In genomic region chr10:102752934-102753664, GRCh38 we compare ENCODE assay signal across 8 cellular contexts. TPM values are rescaled to one million over a fixed set of nuclear protein-coding genes. Genes with fewer than 3 reads are reported as not detected.
DNase-seq lines count a peak whose midpoint lies in the region; ATAC-seq, FAIRE-seq and TF ChIP-seq lines count a peak whose summit lies in the region.

No MANE protein-coding gene starts in this region.

- peaks cover 31% of the 10 kb centered on the region for H3K4me1 ChIP-seq in HepG2 (ENCODE audit: insufficient read depth, low read length)
- H3K4me1 ChIP-seq in tibial artery: peaks cover 7 to 94% (median 38%) of the 10 kb centered on the region in 4 donors

- no peak overlapping the region for H3K9ac ChIP-seq in HepG2 (ENCODE audit: insufficient read depth, low read depth, low read length)

- peaks cover 41% of the 10 kb centered on the region for H3K4me1 Mint-ChIP-seq in activated T-cell treated with anti-CD3 and anti-CD28 coated beads, Interleukin-2, amount 50 U/mL, for 72 hours (ENCODE audit: low read depth)

- H3K4me3 ChIP-seq in bronchial epithelial cell (ENCODE audit: low read depth, low read length) (no peak overlapping the region), HepG2 (replicated peaks in 1 of 3; ENCODE audit: insufficient read depth in 1 of 3, low read depth in 2 of 3, low read length in 3 of 3) (no peak overlapping the region), tibial artery (peak overlapping the region in 1 of 2 donors; percentile 10)

- no peak overlapping the region for H3K27ac ChIP-seq in HepG2 (ENCODE audit: extremely low read length, insufficient read depth, low read length)
- H3K27ac ChIP-seq in tibial artery: peak overlapping the region; percentile 83

- TF ChIP-seq RAD21 in HepG2 (CRISPR knock-in tag; IDR thresholded peaks at IDR 0.05): peak; percentile 68

- H3K79me2 ChIP-seq in HepG2 (ENCODE audit: insufficient read depth, low read length): peaks cover 6% of the 10 kb centered on the region

- H3K9me3 ChIP-seq in HepG2 (ENCODE audit: low read length) (no peaks in the 10 kb centered on the region), tibial artery (no peaks in the 10 kb centered on the region)

- 85% methylated on average over 4 of the region's 4 CpGs for WGBS in HepG2 (ENCODE audit: low lambda C conversion rate)

- no peak overlapping the region for H2AFZ ChIP-seq in HepG2 (ENCODE audit: low read length)

- in situ Hi-C loops in HepG2 (cut with HindIII; ENCODE audit: extremely low pct_ligation_motif_present, low pct_unique_long_range_greater_than_20kb): no loop called here

- H3K36me3 Mint-ChIP-seq in activated T-cell treated with anti-CD3 and anti-CD28 coated beads, Interleukin-2, amount 50 U/mL, for 72 hours (ENCODE audit: insufficient read depth in 2 of 2): peaks cover 1 to 2% of the 10 kb centered on the region in 2 donors

- H3K27me3 ChIP-seq in bronchial epithelial cell (ENCODE audit: control insufficient read depth, insufficient read depth, low read length) (no peaks in the 10 kb centered on the region), HepG2 (ENCODE audit: control insufficient read depth in 1 of 2, insufficient read depth in 2 of 2, low read length in 2 of 2) (no peaks in the 10 kb centered on the region), tibial artery (no peaks in the 10 kb centered on the region)

- BruUV-seq in HepG2 (replicated peaks; lab: Mats Ljungman, UMichigan): no TSS peak

- FAIRE-seq in bronchial epithelial cell (lab: Jason Lieb, UNC) (peak; percentile 47), HepG2 (lab: Jason Lieb, UNC) (peak; percentile 83)

- intact Hi-C loops in HepG2 (cut with micrococcal nuclease; ENCODE audit: unreplicated experiment) (loop anchor here (1.0 kb wide), 1 partner anchor 62 kb away; no protein-coding TSS in a partner anchor), tibial artery (cut with DNase I; ENCODE audit: low total_unique reads) (no loop called here)

- POLR2A ChIA-PET in HepG2 (lab: Yijun Ruan, JAX): interaction anchor here (1.5 to 1.7 kb wide), 2 partner anchors 16 to 61 kb away, joined by 3 to 4 read pairs; no protein-coding TSS in a partner anchor

- peaks cover 1% of the 10 kb centered on the region for H3K36me3 ChIP-seq in bronchial epithelial cell (ENCODE audit: control insufficient read depth, insufficient read depth, low read length)
- no peaks in the 10 kb centered on the region for H3K36me3 ChIP-seq in HepG2 (replicated peaks in 1 of 2; ENCODE audit: control insufficient read depth in 1 of 2, insufficient read depth in 2 of 2, low read length in 2 of 2)
- H3K36me3 ChIP-seq in tibial artery: no peaks in the 10 kb centered on the region

- TF ChIP-seq POLR2A in HepG2 (IDR thresholded peaks at IDR 0.05; ENCODE audit: insufficient read depth in 1 of 2, low read depth in 2 of 2, low read length in 2 of 2): no peak

- CTCF ChIA-PET in HepG2 (lab: Yijun Ruan, JAX; ENCODE audit: low intra/inter-chr PET ratio, low total read pairs): interaction anchor here (1.4 kb wide), 1 partner anchor 149 kb away, joined by 4 read pairs; no protein-coding TSS in a partner anchor

- peak overlapping the region; percentile 2 for H3K27ac Mint-ChIP-seq in activated T-cell treated with anti-CD3 and anti-CD28 coated beads, Interleukin-2, amount 50 U/mL, for 72 hours

- H3K4me3 Mint-ChIP-seq in activated T-cell treated with anti-CD3 and anti-CD28 coated beads, Interleukin-2, amount 50 U/mL, for 72 hours: no peak overlapping the region

- no peaks in the 10 kb centered on the region for H4K20me1 ChIP-seq in HepG2 (ENCODE audit: insufficient read depth, low read length)

- peak; percentile 53 for ATAC-seq in activated T-cell treated with anti-CD3 and anti-CD28 coated beads, Interleukin-2, amount 50 U/mL, for 72 hours (replicated peaks in 1 of 2)
- peak; percentile 96 for ATAC-seq in HepG2
- ATAC-seq in HG02763 (IDR thresholded peaks at IDR 0.05; ENCODE audit: unreplicated experiment): no peak
- ATAC-seq in GM19324 (IDR thresholded peaks at IDR 0.05; ENCODE audit: low FRiP score, unreplicated experiment): no peak

- H3K4me2 ChIP-seq in HepG2 (ENCODE audit: low read depth, low read length): no peak overlapping the region

- no peaks in the 10 kb centered on the region for H3K9me3 Mint-ChIP-seq in activated T-cell treated with anti-CD3 and anti-CD28 coated beads, Interleukin-2, amount 50 U/mL, for 72 hours

- TF ChIP-seq EP300 in HepG2 (IDR thresholded peaks at IDR 0.05; ENCODE audit: low read depth in 2 of 2, low read length in 2 of 2) (no peak), HepG2 (CRISPR knock-in tag; IDR thresholded peaks at IDR 0.05; ENCODE audit: borderline replicate concordance) (no peak)

- peak; percentile 63 for TF ChIP-seq CTCF in bronchial epithelial cell (IDR thresholded peaks at IDR 0.05; ENCODE audit: insufficient read depth, low read length, severe bottlenecking)
- TF ChIP-seq CTCF in HepG2 (CRISPR knock-in tag; IDR thresholded peaks at IDR 0.05): peak; percentile 75
- peak; percentile 43 to 63 for TF ChIP-seq CTCF in tibial artery (IDR thresholded peaks at IDR 0.05)

- DNase-seq in activated T-cell treated with anti-CD3 and anti-CD28 coated beads, Interleukin-2, amount 50 U/mL, for 72 hours: peak in 1 of 2 donors; percentile 11
- no peak for DNase-seq in activated T-cell treated with anti-CD3 and anti-CD28 coated beads, Interleukin-2, amount 50 U/mL, for 48 hours
- DNase-seq in NCI-H69 (lab: John Stamatoyannopoulos, UW): peak; percentile 6
- DNase-seq in bronchial epithelial cell (ENCODE audit: low read depth): peak; percentile 61
- DNase-seq in HepG2 (ENCODE audit: low spot score): peak; percentile 63
- peak in 1 of 2 donors; percentile 58 for DNase-seq in tibial artery

- H3K27me3 Mint-ChIP-seq in activated T-cell treated with anti-CD3 and anti-CD28 coated beads, Interleukin-2, amount 50 U/mL, for 72 hours (ENCODE audit: low read depth): no peaks in the 10 kb centered on the region

RNA-seq across cellular contexts. Expression of gene WBP1L, which starts 9.4 kb away (rescaled TPM):
- 10 to 100 TPM; 19.6 to 20.1 TPM for total RNA-seq in activated T-cell treated with anti-CD3 and anti-CD28 coated beads, Interleukin-2, amount 50 U/mL, for 72 hours
- total RNA-seq in bronchial epithelial cell (26.1 and 36.4 TPM in 2 replicates), HepG2 (2016; rRNA removed; fragmentation: Illumina TruSeq; extraction: Trizol) (8.3 and 11.6 TPM in 2 replicates)
- 4.0 and 4.2 TPM in 2 replicates for total RNA-seq in HepG2 (2016; cell fraction: cytosol; rRNA removed; fragmentation: Illumina TruSeq; extraction: Trizol; ENCODE audit: low read depth)
- total RNA-seq in HepG2 (2016; cell fraction: insoluble cytoplasmic fraction; rRNA removed; fragmentation: Illumina TruSeq; extraction: Trizol): 8.5 and 10.6 TPM in 2 replicates
- total RNA-seq in HepG2 (2016; cell fraction: membrane; rRNA removed; fragmentation: Illumina TruSeq; extraction: Trizol): 15.7 and 18.8 TPM in 2 replicates
- 6.4 and 7.2 TPM in 2 replicates for total RNA-seq in HepG2 (2016; cell fraction: nucleus; rRNA removed; fragmentation: Illumina TruSeq; extraction: Trizol)
- polyA plus RNA-seq in HepG2 (2011; rRNA removed): 12.3 and 14.9 TPM in 2 replicates
- 18.7 and 19.4 TPM in 2 replicates for polyA plus RNA-seq in HepG2 (2011; cell fraction: cytosol; rRNA removed)
- 8.0 and 9.0 TPM in 2 replicates for polyA plus RNA-seq in HepG2 (2011; cell fraction: nucleus; rRNA removed)
- polyA plus RNA-seq in HepG2 (2012): 11.9 and 14.7 TPM in 2 replicates
- polyA plus RNA-seq in HepG2 (2016; cell fraction: cytosol; fragmentation: Illumina TruSeq; extraction: Trizol; ENCODE audit: low read depth): 2.6 and 2.8 TPM in 2 replicates
- 10.0 and 11.7 TPM in 2 replicates for polyA plus RNA-seq in HepG2 (2016; cell fraction: insoluble cytoplasmic fraction; fragmentation: Illumina TruSeq; extraction: Trizol; ENCODE audit: low read depth)
- polyA plus RNA-seq in HepG2 (2016; cell fraction: membrane; fragmentation: Illumina TruSeq; extraction: Trizol; ENCODE audit: low read depth): 10.4 and 14.8 TPM in 2 replicates
- polyA plus RNA-seq in HepG2 (2016; cell fraction: nucleus; fragmentation: Illumina TruSeq; extraction: Trizol; ENCODE audit: insufficient read depth, low read depth): 9.0 and 9.1 TPM in 2 replicates
- polyA minus RNA-seq in HepG2 (2011; rRNA and poly(A)+ RNA removed; ENCODE audit: low replicate concordance): 33.2 and 39.2 TPM in 2 replicates
- 12.8 and 18.7 TPM in 2 replicates for polyA minus RNA-seq in HepG2 (2011; cell fraction: cytosol; rRNA and poly(A)+ RNA removed)
- 6.4 and 8.5 TPM in 2 replicates for polyA minus RNA-seq in HepG2 (2011; cell fraction: nucleus; rRNA and poly(A)+ RNA removed)

RNA-seq across cellular contexts. Expression of gene SFXN2, which starts 38.7 kb away (rescaled TPM):
- 10 to 100 TPM in 1 of 2 donors, 1 to 10 TPM in 1; 7.5 to 10.4 TPM for total RNA-seq in activated T-cell treated with anti-CD3 and anti-CD28 coated beads, Interleukin-2, amount 50 U/mL, for 72 hours
- total RNA-seq in bronchial epithelial cell (0.64 and 3.4 TPM in 2 replicates), HepG2 (2016; rRNA removed; fragmentation: Illumina TruSeq; extraction: Trizol) (20.6 and 21.1 TPM in 2 replicates)
- total RNA-seq in HepG2 (2016; cell fraction: cytosol; rRNA removed; fragmentation: Illumina TruSeq; extraction: Trizol; ENCODE audit: low read depth): 3.3 and 5.4 TPM in 2 replicates
- 20.6 and 21.4 TPM in 2 replicates for total RNA-seq in HepG2 (2016; cell fraction: insoluble cytoplasmic fraction; rRNA removed; fragmentation: Illumina TruSeq; extraction: Trizol)
- total RNA-seq in HepG2 (2016; cell fraction: membrane; rRNA removed; fragmentation: Illumina TruSeq; extraction: Trizol): 11.4 and 11.6 TPM in 2 replicates
- 28.0 and 31.8 TPM in 2 replicates for total RNA-seq in HepG2 (2016; cell fraction: nucleus; rRNA removed; fragmentation: Illumina TruSeq; extraction: Trizol)
- polyA plus RNA-seq in HepG2 (2011; rRNA removed): 12.8 and 13.2 TPM in 2 replicates
- polyA plus RNA-seq in HepG2 (2011; cell fraction: cytosol; rRNA removed): 5.4 and 6.9 TPM in 2 replicates
- 22.9 and 27.4 TPM in 2 replicates for polyA plus RNA-seq in HepG2 (2011; cell fraction: nucleus; rRNA removed)
- 3.6 and 9.3 TPM in 2 replicates for polyA plus RNA-seq in HepG2 (2012)
- 3.8 and 4.0 TPM in 2 replicates for polyA plus RNA-seq in HepG2 (2016; cell fraction: cytosol; fragmentation: Illumina TruSeq; extraction: Trizol; ENCODE audit: low read depth)
- 19.3 and 19.8 TPM in 2 replicates for polyA plus RNA-seq in HepG2 (2016; cell fraction: insoluble cytoplasmic fraction; fragmentation: Illumina TruSeq; extraction: Trizol; ENCODE audit: low read depth)
- polyA plus RNA-seq in HepG2 (2016; cell fraction: membrane; fragmentation: Illumina TruSeq; extraction: Trizol; ENCODE audit: low read depth): 7.4 and 7.7 TPM in 2 replicates
- 35.9 and 39.3 TPM in 2 replicates for polyA plus RNA-seq in HepG2 (2016; cell fraction: nucleus; fragmentation: Illumina TruSeq; extraction: Trizol; ENCODE audit: insufficient read depth, low read depth)
- 40.1 and 60.7 TPM in 2 replicates for polyA minus RNA-seq in HepG2 (2011; rRNA and poly(A)+ RNA removed; ENCODE audit: low replicate concordance)
- 4.2 and 4.6 TPM in 2 replicates for polyA minus RNA-seq in HepG2 (2011; cell fraction: cytosol; rRNA and poly(A)+ RNA removed)
- polyA minus RNA-seq in HepG2 (2011; cell fraction: nucleus; rRNA and poly(A)+ RNA removed): 22.6 and 30.6 TPM in 2 replicates

RNA-seq across cellular contexts. Expression of gene ARL3, which starts 38.9 kb away (rescaled TPM):
- total RNA-seq in activated T-cell treated with anti-CD3 and anti-CD28 coated beads, Interleukin-2, amount 50 U/mL, for 72 hours: 1 to 10 TPM; 8.0 to 8.7 TPM
- total RNA-seq in bronchial epithelial cell (4.7 and 5.8 TPM in 2 replicates), HepG2 (2016; rRNA removed; fragmentation: Illumina TruSeq; extraction: Trizol) (6.6 and 10.0 TPM in 2 replicates)
- 2.5 and 2.7 TPM in 2 replicates for total RNA-seq in HepG2 (2016; cell fraction: cytosol; rRNA removed; fragmentation: Illumina TruSeq; extraction: Trizol; ENCODE audit: low read depth)
- 6.6 and 10.2 TPM in 2 replicates for total RNA-seq in HepG2 (2016; cell fraction: insoluble cytoplasmic fraction; rRNA removed; fragmentation: Illumina TruSeq; extraction: Trizol)
- total RNA-seq in HepG2 (2016; cell fraction: membrane; rRNA removed; fragmentation: Illumina TruSeq; extraction: Trizol): 3.3 and 3.5 TPM in 2 replicates
- total RNA-seq in HepG2 (2016; cell fraction: nucleus; rRNA removed; fragmentation: Illumina TruSeq; extraction: Trizol): 2.8 and 3.0 TPM in 2 replicates
- polyA plus RNA-seq in HepG2 (2011; rRNA removed): 3.9 and 5.2 TPM in 2 replicates
- polyA plus RNA-seq in HepG2 (2011; cell fraction: cytosol; rRNA removed): 2.9 and 3.4 TPM in 2 replicates
- 1.2 and 1.4 TPM in 2 replicates for polyA plus RNA-seq in HepG2 (2011; cell fraction: nucleus; rRNA removed)
- polyA plus RNA-seq in HepG2 (2012): 5.8 TPM in 2 replicates
- polyA plus RNA-seq in HepG2 (2016; cell fraction: cytosol; fragmentation: Illumina TruSeq; extraction: Trizol; ENCODE audit: low read depth): 3.3 and 3.9 TPM in 2 replicates
- 10.6 and 12.6 TPM in 2 replicates for polyA plus RNA-seq in HepG2 (2016; cell fraction: insoluble cytoplasmic fraction; fragmentation: Illumina TruSeq; extraction: Trizol; ENCODE audit: low read depth)
- polyA plus RNA-seq in HepG2 (2016; cell fraction: membrane; fragmentation: Illumina TruSeq; extraction: Trizol; ENCODE audit: low read depth): 2.9 and 3.5 TPM in 2 replicates
- 4.1 and 5.5 TPM in 2 replicates for polyA plus RNA-seq in HepG2 (2016; cell fraction: nucleus; fragmentation: Illumina TruSeq; extraction: Trizol; ENCODE audit: insufficient read depth, low read depth)
- 0.94 and 3.1 TPM in 2 replicates for polyA minus RNA-seq in HepG2 (2011; rRNA and poly(A)+ RNA removed; ENCODE audit: low replicate concordance)
- 1.3 and 1.5 TPM in 2 replicates for polyA minus RNA-seq in HepG2 (2011; cell fraction: cytosol; rRNA and poly(A)+ RNA removed)
- polyA minus RNA-seq in HepG2 (2011; cell fraction: nucleus; rRNA and poly(A)+ RNA removed): 1.4 and 1.7 TPM in 2 replicates

Comparison
In these comparisons a context has a peak if more than half of its experiments do, and no peak if none do; other contexts are left out.
1. ATAC-seq: peak in activated T-cell treated with anti-CD3 and anti-CD28 coated beads, Interleukin-2, amount 50 U/mL, for 72 hours (2 of 2) and HepG2 (single experiment); none in HG02763 (single experiment) and GM19324 (single experiment).
2. DNase-seq: peak in NCI-H69 (single experiment), bronchial epithelial cell (single experiment) and HepG2 (single experiment); none in activated T-cell treated with anti-CD3 and anti-CD28 coated beads, Interleukin-2, amount 50 U/mL, for 48 hours (0 of 2).
3. Peak in every context shown above with its lines, with median percentiles within 50 percentile points of each other: CTCF ChIP-seq.